17 cellular contexts compared by ENCODE assay signal in genomic region chr19:3743486-3743885, GRCh38. TPM values are rescaled to one million over a fixed set of nuclear protein-coding genes. Genes with fewer than 3 reads are reported as not detected.
DNase-seq lines count a peak whose midpoint lies in the region; ATAC-seq and TF ChIP-seq lines count a peak whose summit lies in the region.
"Had no signal": no experiment of that assay in that cellular context is flagged by ENCODE, and none has a peak within 500 bp of the region (broad histone marks: within the 10 kb centered on the region; RNA-seq: fewer than 3 reads in every experiment).

No MANE protein-coding gene starts in this region.

- H3K4me1 Mint-ChIP-seq in CD8-positive, alpha-beta T cell (ENCODE audit: low read depth) = peaks cover 12% of the 10 kb centered on the region
- H3K4me1 Mint-ChIP-seq: nephron progenitor cell had no signal

- POLR2A ChIA-PET in Panc1 (lab: Charles Lee) = interaction anchor here (0.6 kb wide), 1 partner anchor 168 kb away, joined by 7 read pairs; no protein-coding TSS in a partner anchor
- POLR2A ChIA-PET in CD8-positive, alpha-beta T cell (lab: Charles Lee) = interaction anchor here (0.6 kb wide), 1 partner anchor 19 kb away, joined by 3 read pairs; the partner anchor contains the start of gene MRPL54

- no peaks in the 10 kb centered on the region for H3K4me1 ChIP-seq in Panc1 (ENCODE audit: control insufficient read depth, insufficient read depth, low read length)
- H3K4me1 ChIP-seq in CD8-positive, alpha-beta T cell (ENCODE audit: insufficient read depth, low read length) = peaks cover 14% of the 10 kb centered on the region
- H3K4me1 ChIP-seq: heart right ventricle, right atrium auricular region had no signal

- H3K36me3 ChIP-seq in Panc1 (ENCODE audit: control insufficient read depth, insufficient read depth, low read length) = no peaks in the 10 kb centered on the region
- H3K36me3 ChIP-seq in CD8-positive, alpha-beta T cell (ENCODE audit: insufficient read depth, low read length) = no peaks in the 10 kb centered on the region
- H3K36me3 ChIP-seq: heart right ventricle, right atrium auricular region had no signal

- no peaks in the 10 kb centered on the region for H3K9me3 Mint-ChIP-seq in CD8-positive, alpha-beta T cell
- H3K9me3 Mint-ChIP-seq: CD4-positive, alpha-beta T cell; nephron progenitor cell; T-helper 2 cell treated with Interferon-gamma antibody and Interleukin-4, amounts not matched to agents 5 μg/mL and 100 μg/mL, for 36 hours had no signal

- CTCF ChIA-PET in Panc1 (lab: Charles Lee) = no interaction called here
- CTCF ChIA-PET in CD8-positive, alpha-beta T cell (lab: Charles Lee) = no interaction called here

- no peaks in the 10 kb centered on the region for H3K36me3 Mint-ChIP-seq in CD8-positive, alpha-beta T cell

- H3K27ac ChIP-seq in Panc1 (ENCODE audit: low read length) = no peak overlapping the region
- H3K27ac ChIP-seq in CD8-positive, alpha-beta T cell (ENCODE audit: low read depth, low read length) = no peak overlapping the region
- H3K27ac ChIP-seq: heart right ventricle, right atrium auricular region had no signal

- DNase-seq in CD1c-positive myeloid dendritic cell (ENCODE audit: extremely low spot score) (peak; percentile 13), HCEC 1CT (peak; percentile 13), Panc1 (ENCODE audit: low read depth, low spot score) (no peak), fibroblast of mammary gland (ENCODE audit: low read depth) (peak; percentile 18), NCI-H2081 (lab: John Stamatoyannopoulos, UW) (no peak), HuH-7.5 (ENCODE audit: low spot score) (no peak)
- no peak for DNase-seq in stimulated activated CD4-positive, alpha-beta T cell treated with anti-CD3 and anti-CD28 coated beads, Interleukin-1b, Interleukin-23, amount 100 ng/mL, for 48 hours
- DNase-seq in CD8-positive, alpha-beta T cell = no peak
- DNase-seq: activated gamma-delta T cell; caudate nucleus; CD4-positive, alpha-beta T cell; heart right ventricle; left ventricle myocardium superior; NCI-H2029; nephron progenitor cell had no signal

- no peak overlapping the region for H3K4me3 ChIP-seq in Panc1 (ENCODE audit: low read depth in 2 of 2, low read length in 2 of 2)
- no peak overlapping the region for H3K4me3 ChIP-seq in fibroblast of mammary gland (ENCODE audit: control insufficient read depth, low read depth, low read length)
- H3K4me3 ChIP-seq in CD8-positive, alpha-beta T cell (ENCODE audit: low read depth, low read length) = no peak overlapping the region
- H3K4me3 ChIP-seq: heart right ventricle, right atrium auricular region had no signal

- intact Hi-C loops in Panc1 (cut with micrococcal nuclease; ENCODE audit: unreplicated experiment) = no loop called here
- intact Hi-C loops in CD8-positive, alpha-beta T cell (cut with DNase I, micrococcal nuclease) = no loop called here

- in situ Hi-C loops in Panc1 (cut with HindIII; ENCODE audit: low pct_unique_long_range_greater_than_20kb, low sequenced_read_pairs) = no loop called here

- H3K27ac Mint-ChIP-seq in CD8-positive, alpha-beta T cell = no peak overlapping the region
- H3K27ac Mint-ChIP-seq: CD4-positive, alpha-beta T cell; nephron progenitor cell; T-helper 2 cell treated with Interferon-gamma antibody and Interleukin-4, amounts not matched to agents 5 μg/mL and 100 μg/mL, for 36 hours had no signal

- TF ChIP-seq CTCF in Panc1 (IDR thresholded peaks at IDR 0.05) (no peak), fibroblast of mammary gland (conservative IDR thresholded peaks at IDR 0.05; ENCODE audit: control insufficient read depth, insufficient read depth, low read depth, low read length) (no peak)
- no peak for TF ChIP-seq CTCF in CD8-positive, alpha-beta T cell (IDR thresholded peaks at IDR 0.05)

- no peaks in the 10 kb centered on the region for H3K9me3 ChIP-seq in Panc1 (ENCODE audit: control insufficient read depth, insufficient read depth, low read depth, low read length)
- H3K9me3 ChIP-seq in CD8-positive, alpha-beta T cell (ENCODE audit: low read length) = no peaks in the 10 kb centered on the region
- H3K9me3 ChIP-seq: heart right ventricle, right atrium auricular region had no signal

- ATAC-seq in Panc1 = peak; percentile 79
- no peak for ATAC-seq in CD8-positive, alpha-beta T cell
- ATAC-seq: heart right ventricle, left ventricle myocardium superior had no signal

- H3K27me3 ChIP-seq in Panc1 (ENCODE audit: control insufficient read depth, insufficient read depth, low read length) = no peaks in the 10 kb centered on the region
- no peaks in the 10 kb centered on the region for H3K27me3 ChIP-seq in CD8-positive, alpha-beta T cell (ENCODE audit: insufficient read depth, low read length)
- H3K27me3 ChIP-seq: right atrium auricular region had no signal

- BruUV-seq in Panc1 (replicated peaks; lab: Mats Ljungman, UMichigan) = no TSS peak

- no peaks in the 10 kb centered on the region for H3K27me3 Mint-ChIP-seq in CD8-positive, alpha-beta T cell (ENCODE audit: low read depth)
- H3K27me3 Mint-ChIP-seq: CD4-positive, alpha-beta T cell had no signal

- no peak overlapping the region for H3K4me3 Mint-ChIP-seq in CD8-positive, alpha-beta T cell
- H3K4me3 Mint-ChIP-seq: CD4-positive, alpha-beta T cell; nephron progenitor cell; T-helper 2 cell treated with Interferon-gamma antibody and Interleukin-4, amounts not matched to agents 5 μg/mL and 100 μg/mL, for 36 hours had no signal

RNA-seq across cellular contexts. Expression of gene APBA3, which starts 18.0 kb away (rescaled TPM):
- 34.0 TPM for total RNA-seq in Panc1 (2021; ENCODE audit: unreplicated experiment)
- polyA plus RNA-seq in Panc1 (2012; ENCODE audit: insufficient read length) = 34.0 TPM
- total RNA-seq in CD8-positive, alpha-beta T cell = 10 to 100 TPM; 48.8 to 51.6 TPM

RNA-seq across cellular contexts. Expression of gene MRPL54, which starts 19.0 kb away (rescaled TPM):
- 42.8 TPM for total RNA-seq in Panc1 (2021; ENCODE audit: unreplicated experiment)
- 36.7 TPM for polyA plus RNA-seq in Panc1 (2012; ENCODE audit: insufficient read length)
- total RNA-seq in CD8-positive, alpha-beta T cell = 10 to 100 TPM; 72.5 to 78.0 TPM

RNA-seq across cellular contexts. Expression of gene RAX2, which starts 28.5 kb away (rescaled TPM):
- not detected for total RNA-seq in Panc1 (2021; ENCODE audit: unreplicated experiment)
- not detected for polyA plus RNA-seq in Panc1 (2012; ENCODE audit: insufficient read length)
- not detected for total RNA-seq in CD8-positive, alpha-beta T cell
- total RNA-seq: CD4-positive, alpha-beta T cell; heart right ventricle; left ventricle myocardium superior; right atrium auricular region had no signal
- polyA plus RNA-seq: heart right ventricle had no signal

RNA-seq across cellular contexts. Expression of gene TJP3, which starts 35.3 kb away (rescaled TPM):
- total RNA-seq in Panc1 (2021; ENCODE audit: unreplicated experiment) = 2.7 TPM
- polyA plus RNA-seq in Panc1 (2012; ENCODE audit: insufficient read length) = 4.9 TPM
- 1 to 10 TPM; 3.4 to 4.6 TPM for total RNA-seq in CD8-positive, alpha-beta T cell

RNA-seq across cellular contexts. Expression of gene MATK, which starts 42.7 kb away (rescaled TPM):
- 0.21 TPM for total RNA-seq in Panc1 (2021; ENCODE audit: unreplicated experiment)
- 0.40 TPM for polyA plus RNA-seq in Panc1 (2012; ENCODE audit: insufficient read length)
- total RNA-seq in CD8-positive, alpha-beta T cell = 10 to 100 TPM; 38.1 to 40.0 TPM

Comparison
In these comparisons a context has a peak if more than half of its experiments do, and no peak if none do; other contexts are left out.
1. DNase-seq: peak in CD1c-positive myeloid dendritic cell (single experiment), HCEC 1CT (single experiment) and fibroblast of mammary gland (single experiment); none in Panc1 (single experiment), stimulated activated CD4-positive, alpha-beta T cell treated with anti-CD3 and anti-CD28 coated beads, Interleukin-1b, Interleukin-23, amount 100 ng/mL, for 48 hours (single experiment), NCI-H2081 (0 of 2), HuH-7.5 (single experiment) and CD8-positive, alpha-beta T cell (0 of 7).